In the genomic region with DNA sequence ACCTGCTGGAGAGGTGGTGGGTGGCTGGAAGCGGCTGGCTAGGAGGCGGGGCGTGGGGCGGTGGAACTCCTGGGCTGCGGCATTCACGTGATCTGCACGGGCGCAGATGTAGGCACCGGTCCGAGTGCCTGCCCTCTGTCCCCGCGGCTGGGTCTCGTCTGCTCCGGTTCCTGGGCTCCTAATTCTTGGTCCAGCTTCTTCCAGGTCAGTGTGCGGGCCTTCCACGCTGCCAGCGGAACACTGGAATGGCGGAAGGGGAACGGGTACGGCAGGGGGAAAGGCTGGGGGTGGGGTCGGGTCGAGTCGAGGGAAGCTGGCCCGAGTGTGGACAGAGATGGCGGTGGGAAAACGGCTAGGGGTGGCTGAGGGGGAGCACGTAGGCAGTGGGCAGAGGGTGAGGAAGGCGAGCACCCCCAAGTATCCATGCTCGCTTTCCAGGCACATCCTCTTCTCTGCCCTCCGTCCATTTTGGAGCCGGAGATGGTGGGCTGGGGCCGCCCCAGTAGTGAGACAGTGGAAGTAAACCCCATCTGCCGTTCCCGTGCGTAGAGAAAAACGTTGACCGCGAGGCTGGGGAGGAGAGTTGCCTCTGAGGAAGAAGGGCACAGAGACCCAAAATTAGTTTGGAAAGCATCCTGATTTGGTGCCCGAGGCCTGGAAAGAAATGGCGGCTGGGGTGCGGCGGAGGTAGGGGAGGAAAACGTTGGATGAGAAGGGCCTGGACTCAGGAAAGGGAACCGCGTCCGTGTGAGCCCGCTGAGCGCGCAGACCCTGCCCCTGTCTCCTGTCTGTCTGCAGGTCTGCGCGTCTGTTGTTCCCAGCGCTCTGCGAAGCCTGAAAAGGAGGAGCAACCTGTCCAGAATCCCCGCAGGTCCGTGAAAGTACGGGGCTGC, we compare ENCODE assay signal across 8 cellular contexts. TPM values are rescaled to one million over a fixed set of nuclear protein-coding genes. Genes with fewer than 3 reads are reported as not detected.
A peak's percentile ranks its signal among the peaks of the same experiment; 100 is the strongest.
DNase-seq lines count a peak whose midpoint lies in the region; ATAC-seq and TF ChIP-seq lines count a peak whose summit lies in the region.

Gene TCEAL4, plus strand, starts transcription at position 95 of the 893 bp plus-strand sequence. CDS start 1,161 bp downstream, outside the sequence.

- peak within 1 kb of the TSS; percentile 66 for H3K4me3 ChIP-seq in H7 (ENCODE audit: insufficient read depth, low read depth, low read length)
- H3K4me3 ChIP-seq in lower leg skin (ENCODE audit: low read depth, poor library complexity, severe bottlenecking) = peak within 1 kb of the TSS; percentile 54

- no peak within 1 kb of the TSS for H3K27ac Mint-ChIP-seq in WTC11

- TF ChIP-seq CTCF in WTC11 (IDR thresholded peaks at IDR 0.05) (no peak), lower leg skin (IDR thresholded peaks at IDR 0.05) (no peak)

- H3K9me3 Mint-ChIP-seq in WTC11 = 0 out of 2 replicates have a peak, but pooled peaks cover 3% of the 10 kb centered on the region

- peak; percentile 94 for ATAC-seq in WTC11

- peak within 1 kb of the TSS; percentile 87 for H3K4me3 Mint-ChIP-seq in WTC11

- TF ChIP-seq POLR2A in GM10847 (IDR thresholded peaks at IDR 0.05; ENCODE audit: extremely low read depth, insufficient read length) = peak; percentile 27
- no peak for TF ChIP-seq POLR2A in lower leg skin (IDR thresholded peaks at IDR 0.05)

- no peaks in the 10 kb centered on the region for H3K27me3 ChIP-seq in H7 (ENCODE audit: control insufficient read depth, insufficient read depth, low read length)

- peaks cover 5% of the 10 kb centered on the region; the same call in 1 of the 2 replicates for H3K36me3 Mint-ChIP-seq in WTC11

- DNase-seq in H7 = peak; percentile 71
- DNase-seq in NCI-H1105 (lab: John Stamatoyannopoulos, UW) = peak; percentile 57
- DNase-seq in WTC11 (ENCODE audit: low spot score) = peak; percentile 49
- DNase-seq in ecto neural progenitor cell (ENCODE audit: low spot score) = peak; percentile 78
- DNase-seq in lower leg skin (ENCODE audit: low spot score in 2 of 2) = peak; percentile 45 to 90
- DNase-seq in stimulated activated CD4-positive, alpha-beta T cell treated with anti-CD3 and anti-CD28 coated beads, Interleukin-4, amount 100 ng/mL, for 4 hours = peak; percentile 23 to 40
- no peak for DNase-seq in T1000 (lab: John Stamatoyannopoulos, UW)

- WGBS in lower leg skin, 2 donors = 1 to 28% methylated on average over 56 of the region's 56 CpGs

- H3K27me3 Mint-ChIP-seq in WTC11 (ENCODE audit: low read depth) = peaks cover 23% of the 10 kb centered on the region

- intact Hi-C loops in lower leg skin (cut with DNase I; ENCODE audit: low total_unique reads) = no loop called here

- POLR2A ChIA-PET in WTC11 (lab: Charles Lee) = no interaction called here

- H3K36me3 ChIP-seq in H7 (replicated peaks; ENCODE audit: control insufficient read depth, insufficient read depth, low read length) = peaks cover 6% of the 10 kb centered on the region

- CTCF ChIA-PET in WTC11 (lab: Charles Lee) = interaction anchor here (1.1 kb wide), 1 partner anchor 44 kb away, joined by 4 read pairs; no protein-coding TSS in a partner anchor

- H3K4me1 Mint-ChIP-seq in WTC11 = peaks cover 9% of the 10 kb centered on the region

TF ChIP-seq in WTC11, 78 proteins besides CTCF, POLR2A, EP300 and RAD21 (continues in another document):
- TF ChIP-seq, protein P1, sequence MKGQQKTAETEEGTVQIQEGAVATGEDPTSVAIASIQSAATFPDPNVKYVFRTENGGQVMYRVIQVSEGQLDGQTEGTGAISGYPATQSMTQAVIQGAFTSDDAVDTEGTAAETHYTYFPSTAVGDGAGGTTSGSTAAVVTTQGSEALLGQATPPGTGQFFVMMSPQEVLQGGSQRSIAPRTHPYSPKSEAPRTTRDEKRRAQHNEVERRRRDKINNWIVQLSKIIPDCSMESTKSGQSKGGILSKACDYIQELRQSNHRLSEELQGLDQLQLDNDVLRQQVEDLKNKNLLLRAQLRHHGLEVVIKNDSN (CRISPR knock-in tag; IDR thresholded peaks at IDR 0.05) = 0 out of 2 replicates have a peak, but pooled peaks have one; percentile 47
- TF ChIP-seq ZMAT4 (CRISPR knock-in tag; IDR thresholded peaks at IDR 0.05) = no peak
- no peak for TF ChIP-seq NR2C2 (CRISPR knock-in tag; IDR thresholded peaks at IDR 0.05)
- TF ChIP-seq ZNF263 (CRISPR knock-in tag; IDR thresholded peaks at IDR 0.05; ENCODE audit: low read depth) = no peak
- no peak for TF ChIP-seq FOXP1 (CRISPR knock-in tag; IDR thresholded peaks at IDR 0.05; ENCODE audit: borderline replicate concordance)
- no peak for TF ChIP-seq GTF2I (CRISPR knock-in tag; conservative IDR thresholded peaks at IDR 0.05)
- TF ChIP-seq, protein P2, sequence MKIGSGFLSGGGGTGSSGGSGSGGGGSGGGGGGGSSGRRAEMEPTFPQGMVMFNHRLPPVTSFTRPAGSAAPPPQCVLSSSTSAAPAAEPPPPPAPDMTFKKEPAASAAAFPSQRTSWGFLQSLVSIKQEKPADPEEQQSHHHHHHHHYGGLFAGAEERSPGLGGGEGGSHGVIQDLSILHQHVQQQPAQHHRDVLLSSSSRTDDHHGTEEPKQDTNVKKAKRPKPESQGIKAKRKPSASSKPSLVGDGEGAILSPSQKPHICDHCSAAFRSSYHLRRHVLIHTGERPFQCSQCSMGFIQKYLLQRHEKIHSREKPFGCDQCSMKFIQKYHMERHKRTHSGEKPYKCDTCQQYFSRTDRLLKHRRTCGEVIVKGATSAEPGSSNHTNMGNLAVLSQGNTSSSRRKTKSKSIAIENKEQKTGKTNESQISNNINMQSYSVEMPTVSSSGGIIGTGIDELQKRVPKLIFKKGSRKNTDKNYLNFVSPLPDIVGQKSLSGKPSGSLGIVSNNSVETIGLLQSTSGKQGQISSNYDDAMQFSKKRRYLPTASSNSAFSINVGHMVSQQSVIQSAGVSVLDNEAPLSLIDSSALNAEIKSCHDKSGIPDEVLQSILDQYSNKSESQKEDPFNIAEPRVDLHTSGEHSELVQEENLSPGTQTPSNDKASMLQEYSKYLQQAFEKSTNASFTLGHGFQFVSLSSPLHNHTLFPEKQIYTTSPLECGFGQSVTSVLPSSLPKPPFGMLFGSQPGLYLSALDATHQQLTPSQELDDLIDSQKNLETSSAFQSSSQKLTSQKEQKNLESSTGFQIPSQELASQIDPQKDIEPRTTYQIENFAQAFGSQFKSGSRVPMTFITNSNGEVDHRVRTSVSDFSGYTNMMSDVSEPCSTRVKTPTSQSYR (CRISPR knock-in tag; IDR thresholded peaks at IDR 0.05) = no peak
- TF ChIP-seq TCF7 (CRISPR knock-in tag; IDR thresholded peaks at IDR 0.05; ENCODE audit: low read depth) = no peak
- TF ChIP-seq ZNF423 (CRISPR knock-in tag; IDR thresholded peaks at IDR 0.05) = no peak
- TF ChIP-seq ZNF396 (CRISPR knock-in tag; IDR thresholded peaks at IDR 0.05; ENCODE audit: borderline replicate concordance) = no peak
- TF ChIP-seq, protein P3, sequence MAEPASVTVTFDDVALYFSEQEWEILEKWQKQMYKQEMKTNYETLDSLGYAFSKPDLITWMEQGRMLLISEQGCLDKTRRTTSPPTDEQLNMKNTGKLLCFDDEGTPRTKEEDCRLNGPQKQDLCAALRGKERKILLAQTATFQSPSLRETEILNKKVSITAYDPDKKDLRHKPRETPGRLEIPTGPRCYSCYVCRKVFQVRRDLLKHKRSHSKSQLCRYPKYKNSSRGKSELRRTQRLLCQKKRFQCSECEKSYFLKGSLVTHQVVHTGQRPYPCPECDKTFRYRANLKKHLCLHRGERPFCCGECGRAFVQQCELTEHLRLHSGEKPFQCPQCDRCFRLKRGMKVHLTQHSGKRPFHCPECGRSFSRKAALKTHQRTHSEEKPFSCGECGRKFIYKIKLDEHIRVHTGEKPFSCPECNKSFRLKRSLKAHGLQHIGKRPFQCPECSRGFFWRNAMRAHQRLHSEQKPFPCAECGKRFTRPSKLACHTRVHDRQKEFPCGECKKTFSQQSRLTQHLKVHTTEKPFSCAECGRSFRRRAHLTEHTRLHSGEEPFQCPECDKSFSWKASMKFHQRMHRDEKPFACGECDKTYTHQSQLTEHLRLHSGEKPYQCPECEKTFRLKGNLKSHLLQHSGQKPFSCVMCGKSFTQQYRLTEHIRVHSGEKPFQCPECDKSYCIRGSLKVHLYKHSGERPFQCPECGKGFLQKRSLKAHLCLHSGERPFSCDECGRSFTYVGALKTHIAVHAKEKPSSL (CRISPR knock-in tag; conservative IDR thresholded peaks at IDR 0.05) = no peak
- TF ChIP-seq NR3C1 (CRISPR knock-in tag; conservative IDR thresholded peaks at IDR 0.05; ENCODE audit: low read depth) = no peak
- TF ChIP-seq MYBL2 (CRISPR knock-in tag; IDR thresholded peaks at IDR 0.05) = no peak
- TF ChIP-seq SMAD3 (CRISPR knock-in tag; IDR thresholded peaks at IDR 0.05; ENCODE audit: borderline replicate concordance) = no peak
- TF ChIP-seq E2F4 (CRISPR knock-in tag; IDR thresholded peaks at IDR 0.05; ENCODE audit: borderline replicate concordance, low read depth) = no peak
- TF ChIP-seq ESRRA (CRISPR knock-in tag; IDR thresholded peaks at IDR 0.05; ENCODE audit: borderline replicate concordance) = no peak

RNA-seq across cellular contexts. Expression of gene TCEAL4, which starts in this region (rescaled TPM):
- 15.5 and 23.8 TPM in 2 replicates for total RNA-seq in H7 (2014; rRNA removed; shearing (Covaris generic))
- total RNA-seq in WTC11 (2021) (46.4 to 55.0 TPM (median 50.6 TPM) in 3 replicates), lower leg skin (10 to 100 TPM; 63.7 to 98.8 (median 80.4) TPM)
